Comparison of ENCODE assay signal across 18 cellular contexts in genomic region chr18:675307-675706, GRCh38.
"Had no signal": no experiment of that assay in that cellular context is flagged by ENCODE, and none has a peak within 500 bp of the region (broad histone marks: within the 10 kb centered on the region; RNA-seq: fewer than 3 reads in every experiment).

No MANE protein-coding gene starts in this region.

- ATAC-seq: foreskin keratinocyte, lower lobe of right lung, upper lobe of right lung, WTC11 had no signal

- H3K27me3 ChIP-seq: foreskin keratinocyte, testis, upper lobe of right lung had no signal

- H3K27ac Mint-ChIP-seq: dendritic cell treated with granulocyte-macrophage colony-stimulating factor and Interleukin-4, amounts not matched to agents 40 ng/mL and 50 ng/mL, for 4 days; WTC11 had no signal

- H3K9me3 ChIP-seq: lower lobe of right lung, prostate gland, testis, upper lobe of right lung had no signal

- H3K4me3 Mint-ChIP-seq: activated naive CD4-positive, alpha-beta T cell treated with anti-CD3 and anti-CD28 coated beads, Interleukin-2, amount 10 ng/mL, durations not matched to agents 7 days and 5 days; dendritic cell treated with granulocyte-macrophage colony-stimulating factor and Interleukin-4, amounts not matched to agents 40 ng/mL and 50 ng/mL, for 4 days; stimulated activated naive CD8-positive, alpha-beta T cell treated with anti-CD3 and anti-CD28 coated beads, Interleukin-15, Interleukin-2, amounts not matched to agents 100 ng/mL and 50 ng/mL, for 24 hours; WTC11 had no signal

- DNase-seq: activated CD4-positive, alpha-beta T cell treated with anti-CD3 and anti-CD28 coated beads for 4 hours; activated naive CD4-positive, alpha-beta T cell treated with anti-CD3 and anti-CD28 coated beads, Interleukin-2, amount 10 ng/mL, durations not matched to agents 7 days and 5 days; effector memory CD4-positive, alpha-beta T cell; foreskin keratinocyte; glutamatergic neuron; kidney glomerular epithelial cell; lower lobe of right lung; right cardiac atrium; small intestine; stimulated activated CD4-positive, alpha-beta T cell treated with anti-CD3 and anti-CD28 coated beads, Interleukin-4, amount 100 ng/mL, for 4 hours; stimulated activated CD8-positive, alpha-beta memory T cell treated with anti-CD3 and anti-CD28 coated beads, Interleukin-4, amount 100 ng/mL, for 48 hours; T-helper 2 cell; testis; upper lobe of right lung had no signal

- H3K4me3 ChIP-seq: lower lobe of right lung, prostate gland, testis, upper lobe of right lung had no signal

- H3K27me3 Mint-ChIP-seq: activated naive CD4-positive, alpha-beta T cell treated with anti-CD3 and anti-CD28 coated beads, Interleukin-2, amount 10 ng/mL, durations not matched to agents 7 days and 5 days; dendritic cell treated with granulocyte-macrophage colony-stimulating factor and Interleukin-4, amounts not matched to agents 40 ng/mL and 50 ng/mL, for 4 days; stimulated activated naive CD8-positive, alpha-beta T cell treated with anti-CD3 and anti-CD28 coated beads, Interleukin-15, Interleukin-2, amounts not matched to agents 100 ng/mL and 50 ng/mL, for 24 hours had no signal

- H3K27ac ChIP-seq: foreskin keratinocyte, lower lobe of right lung, prostate gland, testis, upper lobe of right lung had no signal

- H3K36me3 ChIP-seq: prostate gland had no signal

- H3K9me3 Mint-ChIP-seq: activated naive CD4-positive, alpha-beta T cell treated with anti-CD3 and anti-CD28 coated beads, Interleukin-2, amount 10 ng/mL, durations not matched to agents 7 days and 5 days; dendritic cell treated with granulocyte-macrophage colony-stimulating factor and Interleukin-4, amounts not matched to agents 40 ng/mL and 50 ng/mL, for 4 days; stimulated activated naive CD8-positive, alpha-beta T cell treated with anti-CD3 and anti-CD28 coated beads, Interleukin-15, Interleukin-2, amounts not matched to agents 100 ng/mL and 50 ng/mL, for 24 hours; WTC11 had no signal

- H3K4me1 ChIP-seq: foreskin keratinocyte, lower lobe of right lung, prostate gland, upper lobe of right lung had no signal
